Comparison of ENCODE assay signal across 1 cellular context in genomic region chr12:24500466-24501232, GRCh38.
TF ChIP-seq lines count a peak whose summit lies in the region.

No MANE protein-coding gene starts in this region.

TF ChIP-seq in HepG2, 621 proteins besides CTCF, POLR2A, EP300 and RAD21 (continued from another document):
- TF ChIP-seq KDM5A (IDR thresholded peaks at IDR 0.05; ENCODE audit: borderline replicate concordance, low read length): no peak
- no peak for TF ChIP-seq ZNF256 (CRISPR knock-in tag; conservative IDR thresholded peaks at IDR 0.05)
- no peak for TF ChIP-seq MAFK (conservative IDR thresholded peaks at IDR 0.05 in 1 of 2, IDR thresholded peaks at IDR 0.05 in 1 of 2; ENCODE audit: low read length in 2 of 2)
- TF ChIP-seq IKZF1 (IDR thresholded peaks at IDR 0.05): no peak
- no peak for TF ChIP-seq ZFY (CRISPR knock-in tag; IDR thresholded peaks at IDR 0.05)
- TF ChIP-seq DNMT1 (CRISPR knock-in tag; IDR thresholded peaks at IDR 0.05): no peak
- no peak for TF ChIP-seq RFX3 (CRISPR knock-in tag; IDR thresholded peaks at IDR 0.05)
- no peak for TF ChIP-seq NFE2L2 (IDR thresholded peaks at IDR 0.05; ENCODE audit: low read length)
- TF ChIP-seq ZNF546 (CRISPR knock-in tag; conservative IDR thresholded peaks at IDR 0.05): no peak
- no peak for TF ChIP-seq ZNF83 (CRISPR knock-in tag; IDR thresholded peaks at IDR 0.05; ENCODE audit: borderline replicate concordance)
- no peak for TF ChIP-seq TFAP4 (IDR thresholded peaks at IDR 0.05; ENCODE audit: borderline replicate concordance, low read depth)
- no peak for TF ChIP-seq ZNF235 (CRISPR knock-in tag; IDR thresholded peaks at IDR 0.05; ENCODE audit: borderline replicate concordance)
TF ChIP-seq in HepG2: peak in this region for 0.
